In genomic region chr9:81513049-81513448, GRCh38 we compare ENCODE assay signal across 2 cellular contexts.
A peak's percentile ranks its signal among the peaks of the same experiment; 100 is the strongest.
TF ChIP-seq lines count a peak whose summit lies in the region.

No MANE protein-coding gene starts in this region.

TF ChIP-seq in liver, 16 proteins besides CTCF, POLR2A, EP300 and RAD21:
- peak; percentile 49 for TF ChIP-seq FOXA1 (IDR thresholded peaks at IDR 0.05)
- peak; percentile 56 for TF ChIP-seq FOXA2 (IDR thresholded peaks at IDR 0.05)
- no peak for TF ChIP-seq ATF3 (IDR thresholded peaks at IDR 0.05)
- TF ChIP-seq GABPA (IDR thresholded peaks at IDR 0.05 in 1 of 2, conservative IDR thresholded peaks at IDR 0.05 in 1 of 2), result no peak

TF ChIP-seq in HepG2, 621 proteins besides CTCF, POLR2A, EP300 and RAD21:
- TF ChIP-seq ZNF782 (CRISPR knock-in tag; IDR thresholded peaks at IDR 0.05; ENCODE audit: borderline replicate concordance) (no peak), THYN1 (CRISPR knock-in tag; IDR thresholded peaks at IDR 0.05; ENCODE audit: borderline replicate concordance, low read depth) (no peak), ARNT (IDR thresholded peaks at IDR 0.05) (no peak)
